In the genomic region with DNA sequence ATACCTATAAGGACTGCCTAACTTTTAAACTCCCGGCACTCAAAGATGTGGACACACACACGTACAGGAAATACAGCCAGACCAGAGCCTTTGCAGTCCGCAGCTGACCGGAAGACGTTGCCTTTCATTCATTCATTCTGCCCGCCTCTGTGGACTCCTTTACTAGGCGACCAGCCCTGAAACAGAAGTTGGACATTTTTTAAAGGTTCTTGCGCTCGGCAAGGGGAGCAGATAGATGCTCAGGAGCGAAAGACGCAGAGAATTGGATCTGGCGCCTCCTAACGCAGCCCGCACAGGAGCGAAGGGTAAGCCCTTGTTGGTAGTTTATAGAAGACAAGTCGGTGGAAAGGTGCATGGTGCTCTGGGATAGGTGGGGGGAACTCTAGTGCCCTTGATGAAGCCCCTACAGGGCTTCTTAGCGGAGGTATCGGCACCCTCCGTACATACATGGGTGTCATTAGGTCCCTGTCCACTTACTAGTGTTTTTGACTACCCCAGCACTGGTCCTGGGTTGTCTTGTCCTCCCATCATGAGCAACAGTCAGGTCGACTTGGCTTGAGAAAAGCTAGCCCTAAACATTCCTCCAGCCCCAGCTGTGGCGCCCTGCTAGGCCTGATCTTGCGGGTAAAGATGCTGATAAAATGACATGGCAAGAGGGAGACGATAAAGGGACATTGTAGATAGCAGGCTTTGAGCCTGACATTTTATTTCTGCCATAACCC, we compare ENCODE assay signal across 1 cellular context.
TF ChIP-seq lines count a peak whose summit lies in the region.

A gene (minus strand): TSS at position 65 of the 722 bp plus-strand sequence. CDS start 112 bp downstream, outside the sequence.

TF ChIP-seq in GM12878, 131 proteins besides CTCF, POLR2A, EP300 and RAD21 (continued from another document):
- TF ChIP-seq, protein P1, sequence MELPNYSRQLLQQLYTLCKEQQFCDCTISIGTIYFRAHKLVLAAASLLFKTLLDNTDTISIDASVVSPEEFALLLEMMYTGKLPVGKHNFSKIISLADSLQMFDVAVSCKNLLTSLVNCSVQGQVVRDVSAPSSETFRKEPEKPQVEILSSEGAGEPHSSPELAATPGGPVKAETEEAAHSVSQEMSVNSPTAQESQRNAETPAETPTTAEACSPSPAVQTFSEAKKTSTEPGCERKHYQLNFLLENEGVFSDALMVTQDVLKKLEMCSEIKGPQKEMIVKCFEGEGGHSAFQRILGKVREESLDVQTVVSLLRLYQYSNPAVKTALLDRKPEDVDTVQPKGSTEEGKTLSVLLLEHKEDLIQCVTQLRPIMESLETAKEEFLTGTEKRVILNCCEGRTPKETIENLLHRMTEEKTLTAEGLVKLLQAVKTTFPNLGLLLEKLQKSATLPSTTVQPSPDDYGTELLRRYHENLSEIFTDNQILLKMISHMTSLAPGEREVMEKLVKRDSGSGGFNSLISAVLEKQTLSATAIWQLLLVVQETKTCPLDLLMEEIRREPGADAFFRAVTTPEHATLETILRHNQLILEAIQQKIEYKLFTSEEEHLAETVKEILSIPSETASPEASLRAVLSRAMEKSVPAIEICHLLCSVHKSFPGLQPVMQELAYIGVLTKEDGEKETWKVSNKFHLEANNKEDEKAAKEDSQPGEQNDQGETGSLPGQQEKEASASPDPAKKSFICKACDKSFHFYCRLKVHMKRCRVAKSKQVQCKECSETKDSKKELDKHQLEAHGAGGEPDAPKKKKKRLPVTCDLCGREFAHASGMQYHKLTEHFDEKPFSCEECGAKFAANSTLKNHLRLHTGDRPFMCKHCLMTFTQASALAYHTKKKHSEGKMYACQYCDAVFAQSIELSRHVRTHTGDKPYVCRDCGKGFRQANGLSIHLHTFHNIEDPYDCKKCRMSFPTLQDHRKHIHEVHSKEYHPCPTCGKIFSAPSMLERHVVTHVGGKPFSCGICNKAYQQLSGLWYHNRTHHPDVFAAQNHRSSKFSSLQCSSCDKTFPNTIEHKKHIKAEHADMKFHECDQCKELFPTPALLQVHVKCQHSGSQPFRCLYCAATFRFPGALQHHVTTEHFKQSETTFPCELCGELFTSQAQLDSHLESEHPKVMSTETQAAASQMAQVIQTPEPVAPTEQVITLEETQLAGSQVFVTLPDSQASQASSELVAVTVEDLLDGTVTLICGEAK (IDR thresholded peaks at IDR 0.05; ENCODE audit: borderline replicate concordance), result peak; percentile 31; the same call in 1 of the 2 replicates
- TF ChIP-seq EZH2 (IDR thresholded peaks at IDR 0.05; ENCODE audit: borderline replicate concordance, control insufficient read depth, low read depth, low read length), result no peak
- peak; percentile 82 for TF ChIP-seq ZNF24 (IDR thresholded peaks at IDR 0.05)
- TF ChIP-seq EGR1 (IDR thresholded peaks at IDR 0.05; ENCODE audit: borderline replicate concordance in 1 of 2, low read depth in 2 of 2, low read length in 2 of 2), result 0 out of 3 replicates have a peak, but pooled peaks of 1 of the 2 experiments have one; percentile 16
- TF ChIP-seq SUZ12 (IDR thresholded peaks at IDR 0.05; ENCODE audit: unreplicated experiment), result no peak
- TF ChIP-seq RUNX3 (IDR thresholded peaks at IDR 0.05; ENCODE audit: low read length), result peak; percentile 9; the same call in 1 of the 2 replicates
- peak; percentile 40; the same call in 1 of the 2 replicates for TF ChIP-seq SIN3A (IDR thresholded peaks at IDR 0.05; ENCODE audit: low read depth, low read length)
- TF ChIP-seq NBN (IDR thresholded peaks at IDR 0.05), result no peak
- 0 out of 2 replicates have a peak, but pooled peaks have one; percentile 21 for TF ChIP-seq CREB1 (IDR thresholded peaks at IDR 0.05; ENCODE audit: low read depth)
- TF ChIP-seq SRF (IDR thresholded peaks at IDR 0.05; ENCODE audit: low read depth in 2 of 2, low read length in 2 of 2), result no peak
- TF ChIP-seq, protein P2, sequence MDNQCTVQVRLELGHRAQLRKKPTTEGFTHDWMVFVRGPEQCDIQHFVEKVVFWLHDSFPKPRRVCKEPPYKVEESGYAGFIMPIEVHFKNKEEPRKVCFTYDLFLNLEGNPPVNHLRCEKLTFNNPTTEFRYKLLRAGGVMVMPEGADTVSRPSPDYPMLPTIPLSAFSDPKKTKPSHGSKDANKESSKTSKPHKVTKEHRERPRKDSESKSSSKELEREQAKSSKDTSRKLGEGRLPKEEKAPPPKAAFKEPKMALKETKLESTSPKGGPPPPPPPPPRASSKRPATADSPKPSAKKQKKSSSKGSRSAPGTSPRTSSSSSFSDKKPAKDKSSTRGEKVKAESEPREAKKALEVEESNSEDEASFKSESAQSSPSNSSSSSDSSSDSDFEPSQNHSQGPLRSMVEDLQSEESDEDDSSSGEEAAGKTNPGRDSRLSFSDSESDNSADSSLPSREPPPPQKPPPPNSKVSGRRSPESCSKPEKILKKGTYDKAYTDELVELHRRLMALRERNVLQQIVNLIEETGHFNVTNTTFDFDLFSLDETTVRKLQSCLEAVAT (IDR thresholded peaks at IDR 0.05), result peak; percentile 98
- no peak for TF ChIP-seq SPI1 (IDR thresholded peaks at IDR 0.05; ENCODE audit: borderline replicate concordance, insufficient read depth, low read depth, low read length)
- TF ChIP-seq, protein P3, sequence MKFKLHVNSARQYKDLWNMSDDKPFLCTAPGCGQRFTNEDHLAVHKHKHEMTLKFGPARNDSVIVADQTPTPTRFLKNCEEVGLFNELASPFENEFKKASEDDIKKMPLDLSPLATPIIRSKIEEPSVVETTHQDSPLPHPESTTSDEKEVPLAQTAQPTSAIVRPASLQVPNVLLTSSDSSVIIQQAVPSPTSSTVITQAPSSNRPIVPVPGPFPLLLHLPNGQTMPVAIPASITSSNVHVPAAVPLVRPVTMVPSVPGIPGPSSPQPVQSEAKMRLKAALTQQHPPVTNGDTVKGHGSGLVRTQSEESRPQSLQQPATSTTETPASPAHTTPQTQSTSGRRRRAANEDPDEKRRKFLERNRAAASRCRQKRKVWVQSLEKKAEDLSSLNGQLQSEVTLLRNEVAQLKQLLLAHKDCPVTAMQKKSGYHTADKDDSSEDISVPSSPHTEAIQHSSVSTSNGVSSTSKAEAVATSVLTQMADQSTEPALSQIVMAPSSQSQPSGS (IDR thresholded peaks at IDR 0.05; ENCODE audit: low read length), result no peak
- 0 out of 2 replicates have a peak, but pooled peaks have one; percentile 10 for TF ChIP-seq WRNIP1 (IDR thresholded peaks at IDR 0.05; ENCODE audit: borderline replicate concordance, low read depth, low read length)
- TF ChIP-seq, protein P4, sequence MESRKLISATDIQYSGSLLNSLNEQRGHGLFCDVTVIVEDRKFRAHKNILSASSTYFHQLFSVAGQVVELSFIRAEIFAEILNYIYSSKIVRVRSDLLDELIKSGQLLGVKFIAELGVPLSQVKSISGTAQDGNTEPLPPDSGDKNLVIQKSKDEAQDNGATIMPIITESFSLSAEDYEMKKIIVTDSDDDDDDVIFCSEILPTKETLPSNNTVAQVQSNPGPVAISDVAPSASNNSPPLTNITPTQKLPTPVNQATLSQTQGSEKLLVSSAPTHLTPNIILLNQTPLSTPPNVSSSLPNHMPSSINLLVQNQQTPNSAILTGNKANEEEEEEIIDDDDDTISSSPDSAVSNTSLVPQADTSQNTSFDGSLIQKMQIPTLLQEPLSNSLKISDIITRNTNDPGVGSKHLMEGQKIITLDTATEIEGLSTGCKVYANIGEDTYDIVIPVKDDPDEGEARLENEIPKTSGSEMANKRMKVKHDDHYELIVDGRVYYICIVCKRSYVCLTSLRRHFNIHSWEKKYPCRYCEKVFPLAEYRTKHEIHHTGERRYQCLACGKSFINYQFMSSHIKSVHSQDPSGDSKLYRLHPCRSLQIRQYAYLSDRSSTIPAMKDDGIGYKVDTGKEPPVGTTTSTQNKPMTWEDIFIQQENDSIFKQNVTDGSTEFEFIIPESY (IDR thresholded peaks at IDR 0.05), result peak; percentile 76
- TF ChIP-seq GABPA (IDR thresholded peaks at IDR 0.05; ENCODE audit: low read depth), result 0 out of 2 replicates have a peak, but pooled peaks have one; percentile 39
